Comparison of ENCODE assay signal across 8 cellular contexts in the genomic region with DNA sequence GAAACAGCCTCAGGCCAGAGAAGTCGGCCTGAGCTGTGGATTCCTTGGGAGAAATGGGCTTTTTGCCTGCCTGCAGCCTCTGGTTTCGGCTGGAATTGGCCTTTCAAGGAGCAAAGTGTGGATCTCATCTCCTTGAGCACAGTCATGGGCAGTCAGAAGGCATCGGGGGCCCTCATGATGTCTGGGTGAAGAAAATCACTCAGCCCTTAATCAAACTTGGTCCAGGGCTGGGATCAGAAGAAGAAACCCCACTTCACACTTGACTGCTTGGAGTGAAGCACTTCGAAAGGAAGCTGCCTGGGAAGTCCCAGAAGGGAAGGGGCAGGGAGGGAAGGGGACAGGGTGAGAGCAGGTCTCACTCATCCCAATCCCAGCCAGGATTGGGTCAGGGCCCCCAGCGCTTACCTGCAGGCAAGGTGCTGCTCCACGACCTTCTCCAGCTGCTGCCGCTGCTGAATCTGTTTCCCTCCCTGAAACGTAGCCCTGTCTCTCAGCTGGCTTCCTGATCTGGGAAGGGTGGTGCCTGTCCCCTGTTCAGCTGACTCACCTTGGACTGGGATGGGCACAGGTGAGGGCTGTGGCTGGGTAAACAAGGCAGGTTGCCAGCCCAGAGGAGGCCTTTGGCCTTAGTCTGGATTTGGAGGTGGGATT. TPM values are rescaled to one million over a fixed set of nuclear protein-coding genes. Genes with fewer than 3 reads are reported as not detected.
DNase-seq lines count a peak whose midpoint lies in the region; ATAC-seq and TF ChIP-seq lines count a peak whose summit lies in the region.

A gene with protein sequence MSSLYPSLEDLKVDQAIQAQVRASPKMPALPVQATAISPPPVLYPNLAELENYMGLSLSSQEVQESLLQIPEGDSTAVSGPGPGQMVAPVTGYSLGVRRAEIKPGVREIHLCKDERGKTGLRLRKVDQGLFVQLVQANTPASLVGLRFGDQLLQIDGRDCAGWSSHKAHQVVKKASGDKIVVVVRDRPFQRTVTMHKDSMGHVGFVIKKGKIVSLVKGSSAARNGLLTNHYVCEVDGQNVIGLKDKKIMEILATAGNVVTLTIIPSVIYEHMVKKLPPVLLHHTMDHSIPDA (minus strand): TSS at position 460 of the 651 bp plus-strand sequence. CDS start 8,723 bp downstream, outside the sequence.

- no peak for ATAC-seq in Right ventricle myocardium inferior
- ATAC-seq in upper lobe of right lung: peak; percentile 53

- H3K27me3 ChIP-seq in left ventricle myocardium inferior (ENCODE audit: low read depth) (no peaks in the 10 kb centered on the region), ascending aorta (no peaks in the 10 kb centered on the region), mesenchymal stem cell (ENCODE audit: control insufficient read depth in 1 of 2, insufficient read depth in 1 of 2, low read length in 2 of 2) (no peaks in the 10 kb centered on the region), upper lobe of right lung (no peaks in the 10 kb centered on the region)

- no peaks in the 10 kb centered on the region for H3K36me3 ChIP-seq in left ventricle myocardium inferior
- H3K36me3 ChIP-seq in ascending aorta: peaks cover 4 to 10% of the 10 kb centered on the region in 2 donors
- H3K36me3 ChIP-seq in mesenchymal stem cell (ENCODE audit: control insufficient read depth in 1 of 2, insufficient read depth in 2 of 2, low read depth in 1 of 2, low read length in 2 of 2): peaks cover 18 to 38% of the 10 kb centered on the region in 2 experiments
- peaks cover 5% of the 10 kb centered on the region for H3K36me3 ChIP-seq in upper lobe of right lung

- H3K79me1 ChIP-seq in mesenchymal stem cell (replicated peaks; ENCODE audit: low read length, poor library complexity, severe bottlenecking): peaks cover 44% of the 10 kb centered on the region

- TF ChIP-seq CTCF in left ventricle myocardium inferior (IDR thresholded peaks at IDR 0.05; ENCODE audit: borderline replicate concordance): no peak
- no peak for TF ChIP-seq CTCF in ascending aorta (IDR thresholded peaks at IDR 0.05)
- no peak for TF ChIP-seq CTCF in upper lobe of right lung (IDR thresholded peaks at IDR 0.05)

- intact Hi-C loops in left ventricle myocardium inferior (cut with micrococcal nuclease) (loop anchor here (5.0 kb wide), 1 partner anchor 63 kb away; a partner anchor contains a TSS), Right ventricle myocardium inferior (cut with DNase I) (loop anchor here (5.0 kb wide), 1 partner anchor 138 kb away; a partner anchor contains a TSS), ascending aorta (cut with DNase I) (loop anchor here (5.0 to 10.0 kb wide), 6 partner anchors 43 to 784 kb away; a partner anchor contains a TSS), upper lobe of right lung (cut with DNase I) (no loop called here)

- no peak within 1 kb of the TSS for H3K14ac ChIP-seq in mesenchymal stem cell (ENCODE audit: low read length in 2 of 2)

- peak within 1 kb of the TSS in 1 of 2 experiments; percentile 4 for H2BK12ac ChIP-seq in mesenchymal stem cell (ENCODE audit: low read length in 2 of 2)

- no peaks in the 10 kb centered on the region for H3K9me3 ChIP-seq in left ventricle myocardium inferior (replicated peaks)
- no peaks in the 10 kb centered on the region for H3K9me3 ChIP-seq in ascending aorta
- no peaks in the 10 kb centered on the region for H3K9me3 ChIP-seq in mesenchymal stem cell (ENCODE audit: control insufficient read depth, low read length)
- no peaks in the 10 kb centered on the region for H3K9me3 ChIP-seq in upper lobe of right lung

- no peak for DNase-seq in left ventricle myocardium inferior
- no peak for DNase-seq in Right ventricle myocardium inferior (ENCODE audit: missing footprints)
- DNase-seq in ascending aorta (ENCODE audit: low spot score in 2 of 2): peak in 1 of 2 donors; percentile 60
- no peak for DNase-seq in mesenchymal stem cell
- DNase-seq in upper lobe of right lung: peak; percentile 77
- no peak for DNase-seq in NCI-H187 treated with DMSO at 0.1 percent for 48 hours (lab: John Stamatoyannopoulos, UW)
- DNase-seq in SW 1271 (lab: John Stamatoyannopoulos, UW): no peak
- DNase-seq in iPS-NIHi7 (ENCODE audit: extremely low spot score): no peak

- peak within 1 kb of the TSS; percentile 99 for H3K9ac ChIP-seq in mesenchymal stem cell (ENCODE audit: low read length)

- H2BK120ac ChIP-seq in mesenchymal stem cell (ENCODE audit: low read depth, low read length): no peak within 1 kb of the TSS

- H3K4me2 ChIP-seq in mesenchymal stem cell (ENCODE audit: low read length, poor library complexity, severe bottlenecking): no peak within 1 kb of the TSS

- H2AFZ ChIP-seq in mesenchymal stem cell (ENCODE audit: low read depth, low read length): no peak within 1 kb of the TSS

- H3K23ac ChIP-seq in mesenchymal stem cell (ENCODE audit: low read length in 2 of 2): no peak within 1 kb of the TSS

- peak within 1 kb of the TSS; percentile 21 to 27 for H3K4ac ChIP-seq in mesenchymal stem cell (ENCODE audit: low read depth in 1 of 2, low read length in 2 of 2)

- H3K27ac ChIP-seq in left ventricle myocardium inferior (replicated peaks) (peak within 1 kb of the TSS; percentile 100), ascending aorta (peak within 1 kb of the TSS; percentile 32 to 99), mesenchymal stem cell (ENCODE audit: low read length, poor library complexity, severe bottlenecking) (no peak within 1 kb of the TSS), upper lobe of right lung (peak within 1 kb of the TSS; percentile 100)

- H3K4me1 ChIP-seq in left ventricle myocardium inferior (peaks cover 82% of the 10 kb centered on the region), ascending aorta (peaks cover 0 to 32% of the 10 kb centered on the region in 2 donors), mesenchymal stem cell (ENCODE audit: control insufficient read depth, insufficient read depth, low read depth, low read length) (peaks cover 27% of the 10 kb centered on the region), upper lobe of right lung (peaks cover 65% of the 10 kb centered on the region)

- H2AK5ac ChIP-seq in mesenchymal stem cell (ENCODE audit: low read length, severe bottlenecking): no peak within 1 kb of the TSS

- H2BK5ac ChIP-seq in mesenchymal stem cell (ENCODE audit: low read depth, low read length, poor library complexity, severe bottlenecking): no peak within 1 kb of the TSS

- peak within 1 kb of the TSS; percentile 44 for H2BK15ac ChIP-seq in mesenchymal stem cell (ENCODE audit: low read depth, poor library complexity, severe bottlenecking)

- peak within 1 kb of the TSS; percentile 57 for H4K91ac ChIP-seq in mesenchymal stem cell (ENCODE audit: low read length)

- H3K4me3 ChIP-seq in left ventricle myocardium inferior (no peak within 1 kb of the TSS), ascending aorta (no peak within 1 kb of the TSS), mesenchymal stem cell (ENCODE audit: insufficient read depth in 1 of 2, low read depth in 1 of 2, low read length in 2 of 2) (peak within 1 kb of the TSS in 1 of 2 experiments; percentile 89), upper lobe of right lung (no peak within 1 kb of the TSS)

- WGBS in mesenchymal stem cell: 85% methylated on average over 8 of the region's 8 CpGs

- peak within 1 kb of the TSS; percentile 83 for H4K8ac ChIP-seq in mesenchymal stem cell (ENCODE audit: low read length)

- peak within 1 kb of the TSS; percentile 3 to 15 for H3K18ac ChIP-seq in mesenchymal stem cell (ENCODE audit: low read depth in 1 of 2, low read length in 2 of 2)

RNA-seq across cellular contexts. Expression of the gene that starts here (rescaled TPM):
- total RNA-seq in left ventricle myocardium inferior: 2.2 TPM
- 1.2 TPM for total RNA-seq in Right ventricle myocardium inferior
- total RNA-seq in ascending aorta: not detected
- 1.6 TPM for polyA plus RNA-seq in mesenchymal stem cell (2013, experiment 1 of 2)
- 1.8 TPM for polyA plus RNA-seq in mesenchymal stem cell (2013, experiment 2 of 2)
- total RNA-seq in upper lobe of right lung: 10.9 TPM
